8 cellular contexts compared by ENCODE assay signal in genomic region chr1:112715264-112716053, GRCh38. TPM values are rescaled to one million over a fixed set of nuclear protein-coding genes. Genes with fewer than 3 reads are reported as not detected.
A peak's percentile ranks its signal among the peaks of the same experiment; 100 is the strongest.
DNase-seq lines count a peak whose midpoint lies in the region; ATAC-seq and TF ChIP-seq lines count a peak whose summit lies in the region.

PPM1J (minus strand) TSS chr1:112715332; CDS start chr1:112715301, 31 bp downstream.

- no peaks in the 10 kb centered on the region for H3K36me3 Mint-ChIP-seq in naive thymus-derived CD4-positive, alpha-beta T cell

- peak within 1 kb of the TSS; percentile 67 for H3K4me3 ChIP-seq in fibroblast of mammary gland (ENCODE audit: control insufficient read depth, low read depth, low read length)
- H3K4me3 ChIP-seq in naive thymus-derived CD4-positive, alpha-beta T cell (ENCODE audit: low read length) = peak within 1 kb of the TSS; percentile 81

- peak within 1 kb of the TSS; percentile 34 for H3K27ac ChIP-seq in naive thymus-derived CD4-positive, alpha-beta T cell (ENCODE audit: low read depth, low read length)

- peaks cover 13% of the 10 kb centered on the region in 2 donors for H3K4me1 ChIP-seq in naive thymus-derived CD4-positive, alpha-beta T cell (ENCODE audit: control insufficient read depth in 2 of 2, insufficient read depth in 2 of 2, low read length in 2 of 2)

- TF ChIP-seq CTCF in fibroblast of mammary gland (conservative IDR thresholded peaks at IDR 0.05; ENCODE audit: control insufficient read depth, insufficient read depth, low read depth, low read length) = no peak

- H3K9me3 ChIP-seq in naive thymus-derived CD4-positive, alpha-beta T cell (ENCODE audit: control insufficient read depth in 2 of 3, low read length in 3 of 3) = no peaks in the 10 kb centered on the region

- H3K9me3 Mint-ChIP-seq in naive thymus-derived CD4-positive, alpha-beta T cell = no peaks in the 10 kb centered on the region

- peaks cover 17 to 37% (median 21%) of the 10 kb centered on the region in 7 donors for H3K4me1 Mint-ChIP-seq in naive thymus-derived CD4-positive, alpha-beta T cell

- no peaks in the 10 kb centered on the region for H3K27me3 ChIP-seq in naive thymus-derived CD4-positive, alpha-beta T cell (ENCODE audit: control insufficient read depth in 2 of 2, insufficient read depth in 2 of 2, low read length in 2 of 2)

- H3K4me3 Mint-ChIP-seq in naive thymus-derived CD4-positive, alpha-beta T cell = peak within 1 kb of the TSS; percentile 86 to 95 (median 92)

- peak; percentile 97 for DNase-seq in DMS53 (lab: John Stamatoyannopoulos, UW)
- DNase-seq in HuH-7 (ENCODE audit: low spot score) = peak; percentile 95
- DNase-seq in RKO (ENCODE audit: low spot score) = peak; percentile 95
- DNase-seq in activated T-helper 1 cell treated with Interleukin-2 at 50 U/mL for 16 hours (ENCODE audit: low read depth) = peak; percentile 94
- peak; percentile 86 for DNase-seq in fibroblast of mammary gland (ENCODE audit: low read depth)
- DNase-seq in naive thymus-derived CD4-positive, alpha-beta T cell = peak; percentile 86 to 99 (median 91)
- DNase-seq in stimulated activated CD8-positive, alpha-beta memory T cell treated with anti-CD3 and anti-CD28 coated beads, Interleukin-7, amount 100 ng/mL, for 48 hours (ENCODE audit: extremely low read depth in 1 of 2, low read depth in 1 of 2) = peak; percentile 96 to 97

- CTCF ChIA-PET in naive thymus-derived CD4-positive, alpha-beta T cell (lab: Charles Lee) = interaction anchor here (0.9 to 2.0 kb wide), 11 partner anchors 11 to 963 kb away, joined by 3 to 16 read pairs (median 4); partner anchors contain the start of gene LRIG2

- H3K36me3 ChIP-seq in naive thymus-derived CD4-positive, alpha-beta T cell (ENCODE audit: control insufficient read depth in 2 of 3, insufficient read depth in 3 of 3, low read length in 3 of 3) = no peaks in the 10 kb centered on the region

- H3K27me3 Mint-ChIP-seq in naive thymus-derived CD4-positive, alpha-beta T cell = peaks cover 0 to 45% (median 12%) of the 10 kb centered on the region in 5 donors

- POLR2A ChIA-PET in naive thymus-derived CD4-positive, alpha-beta T cell (lab: Charles Lee) = interaction anchor here (0.6 to 1.9 kb wide), 6 partner anchors 11 to 357 kb away, joined by 3 to 10 read pairs (median 6); partner anchors contain the start of genes CAPZA1, LRIG2 and ST7L

- ATAC-seq in GM21576 (IDR thresholded peaks at IDR 0.05; ENCODE audit: unreplicated experiment) = peak; percentile 73
- ATAC-seq in naive thymus-derived CD4-positive, alpha-beta T cell = peak; percentile 89

- H3K27ac Mint-ChIP-seq in naive thymus-derived CD4-positive, alpha-beta T cell = peak within 1 kb of the TSS in 8 of 9 donors; percentile 63 to 91 (median 82)

- intact Hi-C loops in naive thymus-derived CD4-positive, alpha-beta T cell (cut with micrococcal nuclease) = loop anchor here (1.0 to 10.0 kb wide), 26 partner anchors 8 to 2002 kb away; partner anchors contain the start of genes CAPZA1 (in 2 of the 2), LRIG2 (in 2 of the 2), MAGI3 (in 2 of the 2) and MOV10 (in 2 of the 2)

RNA-seq across cellular contexts. Expression of gene PPM1J, which starts in this region (rescaled TPM):
- total RNA-seq in naive thymus-derived CD4-positive, alpha-beta T cell = 1 to 10 TPM in 1 of 5 experiments, under 1 TPM in 2, not detected in 2; 0.46 to 1.6 (median 0.50) TPM
- not detected for polyA plus RNA-seq in naive thymus-derived CD4-positive, alpha-beta T cell

Comparison
In these comparisons a context has a peak if more than half of its experiments do, and no peak if none do; other contexts are left out.
1. Peak in every context shown above with its lines: DNase-seq, ATAC-seq, H3K4me3 ChIP-seq and H3K27ac ChIP-seq.